ENCODE assay signal across 8 cellular contexts in genomic region chr5:142015781-142016533, GRCh38. TPM values are rescaled to one million over a fixed set of nuclear protein-coding genes. Genes with fewer than 3 reads are reported as not detected.
A peak's percentile ranks its signal among the peaks of the same experiment; 100 is the strongest.
DNase-seq lines count a peak whose midpoint lies in the region; ATAC-seq, FAIRE-seq and TF ChIP-seq lines count a peak whose summit lies in the region.

No MANE protein-coding gene starts in this region.

- peak overlapping the region; percentile 83 for H3K27ac Mint-ChIP-seq in central memory CD8-positive, alpha-beta T cell (ENCODE audit: low read depth)
- H3K27ac Mint-ChIP-seq in WTC11 = no peak overlapping the region

- no peak overlapping the region for H2AFZ ChIP-seq in parathyroid adenoma

- H3K27me3 Mint-ChIP-seq in central memory CD8-positive, alpha-beta T cell = no peaks in the 10 kb centered on the region
- H3K27me3 Mint-ChIP-seq in WTC11 (ENCODE audit: low read depth) = peaks cover 2% of the 10 kb centered on the region; the same call in 1 of the 2 replicates

- no peak overlapping the region for H3K4me3 ChIP-seq in parathyroid adenoma (ENCODE audit: low read depth, low read length)

- TF ChIP-seq POLR2A in GM12892 (IDR thresholded peaks at IDR 0.05; ENCODE audit: low read depth, low read length) = no peak

- H3K9me3 Mint-ChIP-seq in central memory CD8-positive, alpha-beta T cell = no peaks in the 10 kb centered on the region
- H3K9me3 Mint-ChIP-seq in WTC11 = peaks cover 10% of the 10 kb centered on the region

- DNase-seq in T-helper 2 cell = peak in 3 of 5 experiments; percentile 24 to 86 (median 41)
- no peak for DNase-seq in central memory CD8-positive, alpha-beta T cell (ENCODE audit: low spot score in 2 of 2)
- DNase-seq in WTC11 (ENCODE audit: low spot score) = no peak
- no peak for DNase-seq in GM12892 (ENCODE audit: insufficient read length)
- DNase-seq in NCI-H128 (lab: John Stamatoyannopoulos, UW; ENCODE audit: unreplicated experiment) = no peak

- peaks cover 13% of the 10 kb centered on the region for H3K36me3 Mint-ChIP-seq in central memory CD8-positive, alpha-beta T cell (ENCODE audit: insufficient read depth)
- H3K36me3 Mint-ChIP-seq in WTC11 = peaks cover 6% of the 10 kb centered on the region

- no peak overlapping the region for H3K4me2 ChIP-seq in parathyroid adenoma (ENCODE audit: low read length)

- peak overlapping the region; percentile 36 for H3K4me3 Mint-ChIP-seq in central memory CD8-positive, alpha-beta T cell
- no peak overlapping the region for H3K4me3 Mint-ChIP-seq in WTC11

- POLR2A ChIA-PET in WTC11 (lab: Charles Lee) = no interaction called here

- H3K36me3 ChIP-seq in parathyroid adenoma (ENCODE audit: control insufficient read depth, insufficient read depth, low read length) = no peaks in the 10 kb centered on the region

- no peak for FAIRE-seq in GM12892 (lab: Jason Lieb, UNC)

- H3K9me3 ChIP-seq in parathyroid adenoma (ENCODE audit: control insufficient read depth, low read length) = no peaks in the 10 kb centered on the region

- peak; percentile 35 for ATAC-seq in GM18517 (IDR thresholded peaks at IDR 0.05; ENCODE audit: unreplicated experiment)
- ATAC-seq in HG03108 (IDR thresholded peaks at IDR 0.05; ENCODE audit: unreplicated experiment) = peak; percentile 24
- peak; percentile 62 for ATAC-seq in central memory CD8-positive, alpha-beta T cell (replicated peaks; ENCODE audit: extremely low read depth, poor library complexity, severe bottlenecking)
- ATAC-seq in WTC11 = no peak

- CTCF ChIA-PET in WTC11 (lab: Charles Lee) = interaction anchor here (0.6 to 4.6 kb wide), 8 partner anchors 9 to 324 kb away, joined by 3 to 63 read pairs (median 6); partner anchors contain the start of gene RNF14

- no peaks in the 10 kb centered on the region for H3K27me3 ChIP-seq in parathyroid adenoma (ENCODE audit: control insufficient read depth, insufficient read depth, low read length)

- no peak overlapping the region for H3K9ac ChIP-seq in parathyroid adenoma

- no peaks in the 10 kb centered on the region for H3K79me2 ChIP-seq in parathyroid adenoma

- H3K4me1 Mint-ChIP-seq in central memory CD8-positive, alpha-beta T cell = peaks cover 50% of the 10 kb centered on the region
- H3K4me1 Mint-ChIP-seq in WTC11 = peaks cover 9% of the 10 kb centered on the region

- H3K4me1 ChIP-seq in parathyroid adenoma = peaks cover 16% of the 10 kb centered on the region

- H3K27ac ChIP-seq in parathyroid adenoma = peak overlapping the region; percentile 17

- no peak for TF ChIP-seq CTCF in parathyroid adenoma (IDR thresholded peaks at IDR 0.05)
- no peak for TF ChIP-seq CTCF in WTC11 (IDR thresholded peaks at IDR 0.05)

TF ChIP-seq in WTC11, 78 proteins besides CTCF, POLR2A, EP300 and RAD21:
- TF ChIP-seq TP53 (CRISPR knock-in tag; IDR thresholded peaks at IDR 0.05) (no peak), ZNF121 (CRISPR knock-in tag; IDR thresholded peaks at IDR 0.05) (no peak), ZNF512 (CRISPR knock-in tag; IDR thresholded peaks at IDR 0.05; ENCODE audit: borderline replicate concordance) (no peak), TEAD4 (CRISPR knock-in tag; IDR thresholded peaks at IDR 0.05) (no peak), MAX (CRISPR knock-in tag; IDR thresholded peaks at IDR 0.05) (no peak), ZMAT4 (CRISPR knock-in tag; IDR thresholded peaks at IDR 0.05) (no peak), ATF1 (CRISPR knock-in tag; IDR thresholded peaks at IDR 0.05) (no peak)

RNA-seq across cellular contexts. Expression of gene GNPDA1, which starts 3.1 kb away (rescaled TPM):
- 54.8 to 67.3 TPM (median 62.9 TPM) in 3 replicates for total RNA-seq in WTC11 (2021)
- polyA plus RNA-seq in GM12892 (2012; ENCODE audit: missing spikeins) = 14.4 TPM

RNA-seq across cellular contexts. Expression of gene RNF14, which starts 47.1 kb away (rescaled TPM):
- 17.0 to 22.6 TPM (median 20.5 TPM) in 3 replicates for total RNA-seq in WTC11 (2021)
- 27.8 TPM for polyA plus RNA-seq in GM12892 (2012; ENCODE audit: missing spikeins)

RNA-seq across cellular contexts. Expression of gene PCDH12, which starts 58.0 kb away (rescaled TPM):
- 0.02 to 0.33 TPM in 2 of 3 replicates, not detected in the other for total RNA-seq in WTC11 (2021)
- 0.08 TPM for polyA plus RNA-seq in GM12892 (2012; ENCODE audit: missing spikeins)

Comparison
In these comparisons a context has a peak if more than half of its experiments do, and no peak if none do; other contexts are left out.
1. DNase-seq: peak in T-helper 2 cell (3 of 5); none in central memory CD8-positive, alpha-beta T cell (0 of 2), WTC11 (single experiment), GM12892 (single experiment) and NCI-H128 (single experiment).